19 cellular contexts compared by ENCODE assay signal in the genomic region with DNA sequence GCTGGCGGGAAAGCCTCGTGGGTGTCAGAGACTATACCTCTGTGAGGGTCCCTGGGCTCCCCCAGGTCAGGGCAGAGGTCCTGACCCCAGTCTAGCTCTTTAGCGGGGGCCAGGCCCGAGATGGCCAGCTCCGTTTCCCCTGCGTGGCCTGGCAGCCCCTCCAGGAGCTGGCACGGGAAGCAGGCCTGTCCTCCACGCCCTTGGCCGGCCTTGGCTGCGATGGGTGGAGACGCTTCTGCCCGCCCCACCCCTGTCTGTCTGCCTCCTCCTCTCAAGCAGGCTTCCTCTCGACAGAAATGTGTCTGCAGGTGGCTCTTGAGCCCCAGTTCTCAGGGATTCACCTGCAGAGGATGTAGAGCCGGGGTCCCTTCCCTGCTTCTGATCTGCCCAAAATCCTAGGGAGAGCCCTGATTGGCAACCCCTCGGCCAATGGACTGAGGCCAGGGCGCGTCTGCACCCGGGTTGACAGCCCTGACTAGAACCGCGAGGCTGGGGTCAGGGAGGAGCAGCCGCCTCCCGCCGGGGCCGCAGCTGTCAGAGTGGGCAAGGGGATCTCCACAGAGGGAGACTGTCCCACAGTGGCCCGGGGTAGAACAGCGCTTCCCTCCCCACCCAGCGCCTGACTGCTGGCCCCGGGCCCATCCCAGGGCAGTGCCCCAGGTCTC. TPM values are rescaled to one million over a fixed set of nuclear protein-coding genes. Genes with fewer than 3 reads are reported as not detected.
DNase-seq lines count a peak whose midpoint lies in the region; ATAC-seq and TF ChIP-seq lines count a peak whose summit lies in the region.
"Had no signal": no experiment of that assay in that cellular context is flagged by ENCODE, and none has a peak within 500 bp of the region (broad histone marks: within the 10 kb centered on the region; RNA-seq: fewer than 3 reads in every experiment).

No MANE protein-coding gene starts in this region.

- intact Hi-C loops in left colon (cut with DNase I, micrococcal nuclease), result no loop called here

- DNase-seq in 8988T (peak; percentile 55), GM06990 (ENCODE audit: extremely low read depth, insufficient read length) (peak; percentile 19), RPMI8226 (peak; percentile 72), left colon (peak in 1 of 2 donors; percentile 49), DMS153 treated with DMSO at 0.1 percent for 48 hours (lab: John Stamatoyannopoulos, UW; ENCODE audit: unreplicated experiment) (no peak)
- DNase-seq in stimulated activated CD4-positive, alpha-beta T cell treated with anti-CD3 and anti-CD28 coated beads, Interleukin-15, amount 100 ng/mL, for 24 hours, result no peak
- DNase-seq in activated CD4-positive, CD25-positive, alpha-beta regulatory T cell treated with anti-CD3 and anti-CD28 coated beads, Interleukin-2, amount 50 U/mL, for 72 hours, result no peak
- DNase-seq: activated CD4-positive, alpha-beta T cell treated with anti-CD3 and anti-CD28 coated beads for 48 hours; activated CD8-positive, alpha-beta memory T cell treated with anti-CD3 and anti-CD28 coated beads, Interleukin-2, amount 50 U/mL, for 48 hours; activated gamma-delta T cell treated with Interleukin-2 at 50 U/mL for 16 hours; amniotic stem cell; central memory CD4-positive, alpha-beta T cell; effector CD8-positive, alpha-beta T cell; GDM1; NCI-H2107; T1000 had no signal

- peak; percentile 94 for ATAC-seq in left colon
- ATAC-seq: SK-N-SH treated with all-trans-retinoic acid at 6 μM for 48 hours had no signal

- H3K36me3 ChIP-seq in GM06990 (ENCODE audit: control insufficient read depth, insufficient read depth, low read length), result no peaks in the 10 kb centered on the region

- TF ChIP-seq CTCF in GM06990 (IDR thresholded peaks at IDR 0.05; ENCODE audit: insufficient read depth, low read length, poor library complexity, severe bottlenecking), result no peak

- H3K27me3 ChIP-seq in GM06990 (replicated peaks; ENCODE audit: control insufficient read depth, insufficient read depth, low read length), result no peaks in the 10 kb centered on the region; the same call in 1 of the 2 replicates

- no peak overlapping the region for H3K4me3 ChIP-seq in GM06990 (replicated peaks; ENCODE audit: low read depth, low read length)

RNA-seq across cellular contexts. Expression of a gene that starts 2.6 kb away (rescaled TPM):
- total RNA-seq in left colon, result under 1 TPM; 0.46 to 0.47 TPM
- total RNA-seq: liver had no signal

RNA-seq across cellular contexts. Expression of a gene that starts 21.9 kb away (rescaled TPM):
- 10 to 100 TPM; 53.1 to 66.0 TPM for total RNA-seq in left colon

RNA-seq across cellular contexts. Expression of a gene that starts 33.5 kb away (rescaled TPM):
- total RNA-seq in left colon, result 10 to 100 TPM; 70.0 to 95.7 TPM
- total RNA-seq: ureter had no signal

RNA-seq across cellular contexts. Expression of a gene that starts 35.5 kb away (rescaled TPM):
- total RNA-seq in left colon, result under 1 TPM; 0.67 to 0.70 TPM
- total RNA-seq: liver, ureter had no signal

RNA-seq across cellular contexts. Expression of a gene that starts 49.6 kb away (rescaled TPM):
- total RNA-seq in left colon, result 10 to 100 TPM; 50.0 to 53.5 TPM

Comparison
In these comparisons a context has a peak if more than half of its experiments do, and no peak if none do; other contexts are left out.
1. DNase-seq: peak in 8988T (single experiment), GM06990 (single experiment) and RPMI8226 (single experiment); none in DMS153 treated with DMSO at 0.1 percent for 48 hours (single experiment), stimulated activated CD4-positive, alpha-beta T cell treated with anti-CD3 and anti-CD28 coated beads, Interleukin-15, amount 100 ng/mL, for 24 hours (single experiment) and activated CD4-positive, CD25-positive, alpha-beta regulatory T cell treated with anti-CD3 and anti-CD28 coated beads, Interleukin-2, amount 50 U/mL, for 72 hours (single experiment).